In the genomic region with DNA sequence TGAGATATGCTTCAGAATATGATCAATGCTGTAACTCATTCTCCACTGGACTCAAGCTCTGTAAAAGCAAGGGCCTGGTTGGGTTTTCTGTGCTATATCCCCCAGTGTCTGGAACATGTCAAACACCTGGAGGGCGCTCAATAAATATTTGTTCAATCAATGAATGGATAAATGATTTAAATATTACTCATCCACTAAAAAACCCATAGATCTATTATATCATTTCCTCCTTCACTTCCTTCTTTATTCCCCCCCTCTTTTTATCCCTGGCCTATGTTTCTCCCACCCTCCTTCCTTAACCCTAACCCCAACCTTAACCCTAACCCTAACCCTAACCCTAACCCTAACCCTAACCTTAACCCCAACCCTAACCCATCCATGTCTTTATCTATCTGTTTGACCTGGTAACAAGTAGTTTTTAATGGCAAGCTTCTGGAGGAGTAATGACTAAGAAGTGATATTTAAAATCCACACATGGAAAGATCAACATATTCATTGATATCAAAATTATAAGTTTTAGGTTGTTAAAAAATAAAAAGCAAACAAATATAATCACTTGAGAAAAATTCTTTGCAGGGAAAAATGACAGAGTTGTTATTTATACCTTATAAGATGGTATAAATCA, we compare ENCODE assay signal across 21 cellular contexts.
"Had no signal": no experiment of that assay in that cellular context is flagged by ENCODE, and none has a peak within 500 bp of the region (broad histone marks: within the 10 kb centered on the region; RNA-seq: fewer than 3 reads in every experiment).

No MANE protein-coding gene starts in this region.

- H2AFZ ChIP-seq: hepatocyte had no signal

- DNase-seq: islet precursor cell; left ventricle myocardium inferior; midbrain; mucosa of descending colon; naive thymus-derived CD4-positive, alpha-beta T cell; ovary; sigmoid colon; small intestine; spleen; stimulated activated CD4-positive, alpha-beta T cell treated with anti-CD3 and anti-CD28 coated beads, Interleukin-4, amount 100 ng/mL, for 24 hours; stimulated activated naive CD4-positive, alpha-beta T cell; tibial artery; trophoblast cell; upper lobe of right lung; uterus had no signal

- H3K9me3 ChIP-seq: left ventricle myocardium inferior, mucosa of descending colon, ovary, right atrium auricular region, sigmoid colon, spleen, suprapubic skin, thoracic aorta, tibial artery, upper lobe of right lung, uterus had no signal

- H3K4me1 ChIP-seq: left ventricle myocardium inferior, right atrium auricular region, sigmoid colon, spleen, suprapubic skin, tibial artery, upper lobe of right lung, uterus had no signal

- H3K79me2 ChIP-seq: hepatocyte had no signal

- H3K27ac ChIP-seq: hepatocyte, left ventricle myocardium inferior, ovary, right atrium auricular region, sigmoid colon, spleen, suprapubic skin, thoracic aorta, tibial artery, upper lobe of right lung, uterus had no signal

- H3K4me3 ChIP-seq: hepatocyte, left ventricle myocardium inferior, mucosa of descending colon, ovary, right atrium auricular region, sigmoid colon, spleen, suprapubic skin, thoracic aorta, tibial artery, upper lobe of right lung, uterus had no signal

- H3K36me3 ChIP-seq: left ventricle myocardium inferior, ovary, right atrium auricular region, sigmoid colon, spleen, suprapubic skin, thoracic aorta, tibial artery, upper lobe of right lung, uterus had no signal

- H3K4me2 ChIP-seq: hepatocyte had no signal

- ATAC-seq: mucosa of descending colon; naive thymus-derived CD4-positive, alpha-beta T cell; natural killer cell treated with Interleukin-12 subunit alpha and Interleukin-12 subunit beta and Interleukin-15 and Interleukin-18, amount 100 ng/mL, for 72 hours; stimulated activated effector memory CD8-positive, alpha-beta T cell treated with anti-CD3 and anti-CD28 coated beads, Interleukin-12 subunit alpha, Interleukin-12 subunit beta, amount 100 ng/mL, for 72 hours; upper lobe of right lung had no signal

- FAIRE-seq: small intestine had no signal

- H3K27me3 ChIP-seq: ovary, right atrium auricular region, sigmoid colon, spleen, suprapubic skin, upper lobe of right lung, uterus had no signal
